1 cellular context compared by ENCODE assay signal in the genomic region with DNA sequence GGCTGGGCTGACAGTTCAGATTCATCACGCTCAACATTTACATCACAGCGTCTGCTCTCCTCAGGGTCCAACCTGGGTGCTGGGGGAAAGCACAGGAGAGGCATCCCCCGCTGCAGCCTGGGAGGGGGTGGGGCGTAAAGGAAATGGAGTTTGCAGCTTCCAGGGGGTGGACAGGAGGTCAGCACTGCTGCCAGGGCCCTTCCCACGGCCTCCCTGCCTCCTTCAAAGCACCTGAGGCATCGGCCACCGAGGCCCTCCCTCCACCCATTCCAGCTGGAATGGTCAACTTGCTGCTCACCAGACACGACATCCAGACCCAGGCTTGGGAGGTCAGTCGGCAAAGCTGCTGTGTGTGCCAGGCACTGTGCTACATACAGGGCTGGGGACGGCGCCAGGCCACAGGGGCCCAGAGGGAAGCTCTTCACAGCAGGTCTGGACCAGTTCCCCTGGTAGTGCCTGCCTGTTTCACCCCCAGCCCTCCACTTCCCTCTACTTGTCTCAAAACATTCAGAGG.
TF ChIP-seq lines count a peak whose summit lies in the region.

No MANE protein-coding gene starts in this region.

TF ChIP-seq in H1, 55 proteins besides CTCF, POLR2A, EP300 and RAD21:
- TF ChIP-seq NRF1 (IDR thresholded peaks at IDR 0.05; ENCODE audit: low read depth, low read length) (no peak), KDM4A (IDR thresholded peaks at IDR 0.05; ENCODE audit: low read depth, low read length, severe bottlenecking) (no peak), TAF1 (IDR thresholded peaks at IDR 0.05; ENCODE audit: low read depth, low read length) (no peak), CTBP2 (IDR thresholded peaks at IDR 0.05; ENCODE audit: borderline replicate concordance, insufficient read depth, insufficient read length, low read length) (no peak), EGR1 (IDR thresholded peaks at IDR 0.05; ENCODE audit: borderline replicate concordance, low read depth, low read length) (no peak), ATF2 (IDR thresholded peaks at IDR 0.05; ENCODE audit: low read length) (no peak), SP1 (IDR thresholded peaks at IDR 0.05; ENCODE audit: low read depth, low read length) (no peak), SIN3A (conservative IDR thresholded peaks at IDR 0.05 in 1 of 2, IDR thresholded peaks at IDR 0.05 in 1 of 2; ENCODE audit: low read depth in 1 of 2, low read length in 2 of 2) (no peak), SRF (IDR thresholded peaks at IDR 0.05; ENCODE audit: low read depth, low read length) (no peak), JUND (IDR thresholded peaks at IDR 0.05; ENCODE audit: low read length) (no peak), SUZ12 (IDR thresholded peaks at IDR 0.05; ENCODE audit: low read length) (no peak), SP2 (IDR thresholded peaks at IDR 0.05; ENCODE audit: low read length) (no peak), CHD1 (IDR thresholded peaks at IDR 0.05; ENCODE audit: low read depth, low read length) (no peak), RBBP5 (IDR thresholded peaks at IDR 0.05; ENCODE audit: borderline replicate concordance, low read depth, low read length) (no peak), RFX5 (IDR thresholded peaks at IDR 0.05; ENCODE audit: borderline replicate concordance, low read depth, low read length) (no peak), CHD7 (IDR thresholded peaks at IDR 0.05; ENCODE audit: insufficient replicate concordance, low read length) (no peak)
